Comparison of ENCODE assay signal across 22 cellular contexts in genomic region chr5:142435410-142436115, GRCh38.
"Had no signal": no experiment of that assay in that cellular context is flagged by ENCODE, and none has a peak within 500 bp of the region (broad histone marks: within the 10 kb centered on the region; RNA-seq: fewer than 3 reads in every experiment).

No MANE protein-coding gene starts in this region.

- H3K4me3 ChIP-seq: lung, mucosa of descending colon, prostate gland, right atrium auricular region, thoracic aorta, tibial nerve, upper lobe of left lung had no signal

- H3K4me1 ChIP-seq: prostate gland had no signal

- H3K27ac Mint-ChIP-seq: effector memory CD8-positive, alpha-beta T cell; memory B cell; mesothelial cell of epicardium; naive thymus-derived CD4-positive, alpha-beta T cell; stimulated activated naive B cell treated with anti-CD40 and anti-IgM and Interleukin-4, amounts not matched to agents 10 μg/mL and 1 μg/mL and 100 μg/mL, for 72 hours; stimulated activated naive CD8-positive, alpha-beta T cell treated with anti-CD3 and anti-CD28 coated beads, Interleukin-15, Interleukin-2, amounts not matched to agents 100 ng/mL and 50 ng/mL, for 24 hours had no signal

- H3K27me3 ChIP-seq: right atrium auricular region, tibial nerve, upper lobe of left lung had no signal

- H3K4me3 Mint-ChIP-seq: effector memory CD8-positive, alpha-beta T cell; memory B cell; mesothelial cell of epicardium; naive thymus-derived CD4-positive, alpha-beta T cell; stimulated activated naive B cell treated with anti-CD40 and anti-IgM and Interleukin-4, amounts not matched to agents 10 μg/mL and 1 μg/mL and 100 μg/mL, for 72 hours; stimulated activated naive CD8-positive, alpha-beta T cell treated with anti-CD3 and anti-CD28 coated beads, Interleukin-15, Interleukin-2, amounts not matched to agents 100 ng/mL and 50 ng/mL, for 24 hours had no signal

- H3K36me3 ChIP-seq: prostate gland, right atrium auricular region, thoracic aorta, tibial nerve, upper lobe of left lung had no signal

- H3K27ac ChIP-seq: prostate gland, right atrium auricular region, thoracic aorta, upper lobe of left lung had no signal

- H3K9me3 Mint-ChIP-seq: effector memory CD8-positive, alpha-beta T cell; memory B cell; mesothelial cell of epicardium; naive thymus-derived CD4-positive, alpha-beta T cell; nephron; stimulated activated naive B cell treated with anti-CD40 and anti-IgM and Interleukin-4, amounts not matched to agents 10 μg/mL and 1 μg/mL and 100 μg/mL, for 72 hours; stimulated activated naive CD8-positive, alpha-beta T cell treated with anti-CD3 and anti-CD28 coated beads, Interleukin-15, Interleukin-2, amounts not matched to agents 100 ng/mL and 50 ng/mL, for 24 hours had no signal

- H3K36me3 Mint-ChIP-seq: memory B cell; stimulated activated naive B cell treated with anti-CD40 and anti-IgM and Interleukin-4, amounts not matched to agents 10 μg/mL and 1 μg/mL and 100 μg/mL, for 72 hours had no signal

- FAIRE-seq: frontal cortex, keratinocyte, urothelium cell line had no signal

- H3K9me3 ChIP-seq: mucosa of descending colon, prostate gland, right atrium auricular region, thoracic aorta, tibial nerve, upper lobe of left lung had no signal

- DNase-seq: cortex of kidney; effector memory CD8-positive, alpha-beta T cell; hypothalamus; mucosa of descending colon; naive thymus-derived CD4-positive, alpha-beta T cell; nucleus accumbens; stimulated activated CD4-positive, alpha-beta T cell treated with anti-CD3 and anti-CD28 coated beads, Interleukin-4, amount 100 ng/mL, for 4 hours; stimulated activated naive B cell treated with anti-CD40 and anti-IgM and Interleukin-4, amounts not matched to agents 10 μg/mL and 1 μg/mL and 100 μg/mL, for 72 hours; upper lobe of left lung had no signal

- ATAC-seq: effector memory CD8-positive, alpha-beta T cell; mucosa of descending colon; naive thymus-derived CD4-positive, alpha-beta T cell; sciatic nerve; stimulated activated naive B cell treated with anti-CD40 and anti-IgM and Interleukin-4, amounts not matched to agents 10 μg/mL and 1 μg/mL and 100 μg/mL, for 72 hours had no signal
